16 cellular contexts compared by ENCODE assay signal in genomic region chr9:98054376-98054951, GRCh38. TPM values are rescaled to one million over a fixed set of nuclear protein-coding genes. Genes with fewer than 3 reads are reported as not detected.
A peak's percentile ranks its signal among the peaks of the same experiment; 100 is the strongest.
DNase-seq lines count a peak whose midpoint lies in the region; ATAC-seq, FAIRE-seq and TF ChIP-seq lines count a peak whose summit lies in the region.
"Had no signal": no experiment of that assay in that cellular context is flagged by ENCODE, and none has a peak within 500 bp of the region (broad histone marks: within the 10 kb centered on the region; RNA-seq: fewer than 3 reads in every experiment).

No MANE protein-coding gene starts in this region.

- H3K27ac ChIP-seq in CD4-positive, alpha-beta T cell (ENCODE audit: low read depth, low read length) = no peak overlapping the region
- no peak overlapping the region for H3K27ac ChIP-seq in neural progenitor cell

- CTCF ChIA-PET in CD4-positive, alpha-beta T cell (lab: Charles Lee) = interaction anchor here (1.4 kb wide), 1 partner anchor 165 kb away, joined by 3 read pairs; no protein-coding TSS in a partner anchor
- CTCF ChIA-PET in WTC11 (lab: Charles Lee) = interaction anchor here (0.5 to 2.2 kb wide), 2 partner anchors 19 to 20 kb away, joined by 3 to 9 read pairs; no protein-coding TSS in a partner anchor

- peaks cover 7% of the 10 kb centered on the region for H3K36me3 Mint-ChIP-seq in CD4-positive, alpha-beta T cell (ENCODE audit: low read depth)
- H3K36me3 Mint-ChIP-seq in activated naive CD8-positive, alpha-beta T cell treated with anti-CD3 and anti-CD28 coated beads, Interleukin-2, amount 50 U/mL, for 24 hours (ENCODE audit: low read depth) = peaks cover 26% of the 10 kb centered on the region
- H3K36me3 Mint-ChIP-seq in neural progenitor cell (no peaks in the 10 kb centered on the region), WTC11 (no peaks in the 10 kb centered on the region)

- no peak for TF ChIP-seq POLR2A in GM12891 (IDR thresholded peaks at IDR 0.05; ENCODE audit: low read depth, low read length)

- H3K4me1 ChIP-seq in neural progenitor cell = no peaks in the 10 kb centered on the region

- FAIRE-seq in GM12891 (lab: Jason Lieb, UNC) = no peak
- FAIRE-seq: H1 had no signal

- H3K9me3 ChIP-seq in CD4-positive, alpha-beta T cell (ENCODE audit: control insufficient read depth, low read length) = no peaks in the 10 kb centered on the region
- no peaks in the 10 kb centered on the region for H3K9me3 ChIP-seq in neural progenitor cell (ENCODE audit: low read depth)

- POLR2A ChIA-PET in CD4-positive, alpha-beta T cell (lab: Charles Lee) = no interaction called here
- POLR2A ChIA-PET in WTC11 (lab: Charles Lee) = no interaction called here

- no peaks in the 10 kb centered on the region for H3K79me2 ChIP-seq in neural progenitor cell (ENCODE audit: low read depth)

- no peak overlapping the region for H3K9ac ChIP-seq in neural progenitor cell

- no peak overlapping the region for H2AFZ ChIP-seq in neural progenitor cell (replicated peaks)

- H4K20me1 ChIP-seq in neural progenitor cell (ENCODE audit: low read depth) = no peaks in the 10 kb centered on the region

- no peaks in the 10 kb centered on the region for H3K27me3 Mint-ChIP-seq in CD4-positive, alpha-beta T cell
- no peaks in the 10 kb centered on the region for H3K27me3 Mint-ChIP-seq in activated naive CD8-positive, alpha-beta T cell treated with anti-CD3 and anti-CD28 coated beads, Interleukin-2, amount 50 U/mL, for 24 hours
- H3K27me3 Mint-ChIP-seq in neural progenitor cell (ENCODE audit: insufficient read depth, low read depth) = peaks cover 6% of the 10 kb centered on the region
- peaks cover 31% of the 10 kb centered on the region for H3K27me3 Mint-ChIP-seq in WTC11 (ENCODE audit: low read depth)

- no peak overlapping the region for H3K4me3 ChIP-seq in neural progenitor cell

- H3K27ac Mint-ChIP-seq in CD4-positive, alpha-beta T cell = peak overlapping the region; percentile 11
- peak overlapping the region; percentile 2 for H3K27ac Mint-ChIP-seq in activated naive CD8-positive, alpha-beta T cell treated with anti-CD3 and anti-CD28 coated beads, Interleukin-2, amount 50 U/mL, for 24 hours
- no peak overlapping the region for H3K27ac Mint-ChIP-seq in neural progenitor cell
- H3K27ac Mint-ChIP-seq in WTC11 = no peak overlapping the region

- peaks cover 31% of the 10 kb centered on the region for H3K4me1 Mint-ChIP-seq in CD4-positive, alpha-beta T cell (ENCODE audit: low read depth)
- peaks cover 39% of the 10 kb centered on the region for H3K4me1 Mint-ChIP-seq in activated naive CD8-positive, alpha-beta T cell treated with anti-CD3 and anti-CD28 coated beads, Interleukin-2, amount 50 U/mL, for 24 hours
- H3K4me1 Mint-ChIP-seq in neural progenitor cell = peaks cover 11% of the 10 kb centered on the region
- no peaks in the 10 kb centered on the region for H3K4me1 Mint-ChIP-seq in WTC11

- H3K4me2 ChIP-seq in neural progenitor cell = no peak overlapping the region

- no peaks in the 10 kb centered on the region for H3K9me3 Mint-ChIP-seq in CD4-positive, alpha-beta T cell
- H3K9me3 Mint-ChIP-seq in activated naive CD8-positive, alpha-beta T cell treated with anti-CD3 and anti-CD28 coated beads, Interleukin-2, amount 50 U/mL, for 24 hours = no peaks in the 10 kb centered on the region
- H3K9me3 Mint-ChIP-seq in neural progenitor cell (no peaks in the 10 kb centered on the region), WTC11 (no peaks in the 10 kb centered on the region)

- DNase-seq in CD4-positive, alpha-beta T cell = no peak
- DNase-seq in GM12891 (ENCODE audit: insufficient read length, low spot score) (no peak), neural progenitor cell (ENCODE audit: low spot score) (no peak), DMS153 (lab: John Stamatoyannopoulos, UW) (no peak), WTC11 (ENCODE audit: low spot score) (no peak)
- DNase-seq in activated naive CD8-positive, alpha-beta T cell treated with anti-CD3 and anti-CD28 coated beads, Interleukin-2, amount 50 U/mL, for 24 hours = no peak
- DNase-seq: C1 segment of cervical spinal cord, GF-D8, MV-4-11, NCI-H1694 treated with DMSO at 0.1 percent for 48 hours, NCI-H2107, NCI-H510A, NCI-H748 treated with DMSO at 0.1 percent for 48 hours, Right ventricle myocardium superior had no signal

- no peak for TF ChIP-seq CTCF in CD4-positive, alpha-beta T cell (IDR thresholded peaks at IDR 0.05)
- TF ChIP-seq CTCF in neural progenitor cell (IDR thresholded peaks at IDR 0.05) (no peak), WTC11 (IDR thresholded peaks at IDR 0.05) (no peak)

- no peak for ATAC-seq in CD4-positive, alpha-beta T cell (ENCODE audit: poor library complexity)
- ATAC-seq in activated naive CD8-positive, alpha-beta T cell treated with anti-CD3 and anti-CD28 coated beads, Interleukin-2, amount 50 U/mL, for 24 hours = no peak
- ATAC-seq in WTC11 = no peak
- no peak for ATAC-seq in GM19397 (IDR thresholded peaks at IDR 0.05; ENCODE audit: unreplicated experiment)

- H3F3A ChIP-seq in neural progenitor cell (ENCODE audit: low read depth) = no peaks in the 10 kb centered on the region

- H3K27me3 ChIP-seq in CD4-positive, alpha-beta T cell (ENCODE audit: control insufficient read depth, insufficient read depth, low read length) = no peaks in the 10 kb centered on the region
- H3K27me3 ChIP-seq in neural progenitor cell = peaks cover 35% of the 10 kb centered on the region

- intact Hi-C loops in CD4-positive, alpha-beta T cell (cut with DNase I, micrococcal nuclease) = no loop called here

- H3K4me3 Mint-ChIP-seq in CD4-positive, alpha-beta T cell = no peak overlapping the region
- no peak overlapping the region for H3K4me3 Mint-ChIP-seq in activated naive CD8-positive, alpha-beta T cell treated with anti-CD3 and anti-CD28 coated beads, Interleukin-2, amount 50 U/mL, for 24 hours
- H3K4me3 Mint-ChIP-seq in neural progenitor cell (peak overlapping the region; percentile 24), WTC11 (no peak overlapping the region)

- H3K36me3 ChIP-seq in neural progenitor cell = no peaks in the 10 kb centered on the region

TF ChIP-seq in GM12891, 5 proteins besides CTCF, POLR2A, EP300 and RAD21:
- TF ChIP-seq PAX5 (IDR thresholded peaks at IDR 0.05; ENCODE audit: insufficient read depth, low read length, severe bottlenecking) (no peak), POLR2AphosphoS5 (IDR thresholded peaks at IDR 0.05; ENCODE audit: low read depth, low read length) (no peak), SPI1 (IDR thresholded peaks at IDR 0.05; ENCODE audit: low read depth, low read length) (peak; percentile 31; the same call in 1 of the 2 replicates), POU2F2 (IDR thresholded peaks at IDR 0.05; ENCODE audit: low read depth, low read length) (no peak), TAF1 (IDR thresholded peaks at IDR 0.05; ENCODE audit: low read depth, low read length) (no peak)

TF ChIP-seq in WTC11, 78 proteins besides CTCF, POLR2A, EP300 and RAD21 (continues in another document):
- TF ChIP-seq STAT6 (CRISPR knock-in tag; conservative IDR thresholded peaks at IDR 0.05; ENCODE audit: low read depth) (no peak), E2F5 (CRISPR knock-in tag; IDR thresholded peaks at IDR 0.05) (no peak)
- TF ChIP-seq, protein P1, sequence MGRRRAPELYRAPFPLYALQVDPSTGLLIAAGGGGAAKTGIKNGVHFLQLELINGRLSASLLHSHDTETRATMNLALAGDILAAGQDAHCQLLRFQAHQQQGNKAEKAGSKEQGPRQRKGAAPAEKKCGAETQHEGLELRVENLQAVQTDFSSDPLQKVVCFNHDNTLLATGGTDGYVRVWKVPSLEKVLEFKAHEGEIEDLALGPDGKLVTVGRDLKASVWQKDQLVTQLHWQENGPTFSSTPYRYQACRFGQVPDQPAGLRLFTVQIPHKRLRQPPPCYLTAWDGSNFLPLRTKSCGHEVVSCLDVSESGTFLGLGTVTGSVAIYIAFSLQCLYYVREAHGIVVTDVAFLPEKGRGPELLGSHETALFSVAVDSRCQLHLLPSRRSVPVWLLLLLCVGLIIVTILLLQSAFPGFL (CRISPR knock-in tag; IDR thresholded peaks at IDR 0.05; ENCODE audit: borderline replicate concordance) = no peak

RNA-seq across cellular contexts. Expression of gene NANS, which starts 2.1 kb away (rescaled TPM):
- total RNA-seq in CD4-positive, alpha-beta T cell = 10 to 100 TPM; 70.5 to 74.0 TPM
- polyA plus RNA-seq in GM12891 (2012; ENCODE audit: low read depth, missing spikeins) = 53.0 TPM
- 13.0 and 17.0 TPM in 2 replicates for total RNA-seq in neural progenitor cell (ENCODE audit: low replicate concordance)
- total RNA-seq in WTC11 (2021) = 57.9 to 66.7 TPM (median 61.3 TPM) in 3 replicates

Comparison
In these comparisons a context has a peak if more than half of its experiments do, and no peak if none do; other contexts are left out.
1. H3K27ac Mint-ChIP-seq: peak in CD4-positive, alpha-beta T cell (single experiment) and activated naive CD8-positive, alpha-beta T cell treated with anti-CD3 and anti-CD28 coated beads, Interleukin-2, amount 50 U/mL, for 24 hours (single experiment); none in neural progenitor cell (single experiment) and WTC11 (single experiment).